Comparison of ENCODE assay signal across 11 cellular contexts in the genomic region with DNA sequence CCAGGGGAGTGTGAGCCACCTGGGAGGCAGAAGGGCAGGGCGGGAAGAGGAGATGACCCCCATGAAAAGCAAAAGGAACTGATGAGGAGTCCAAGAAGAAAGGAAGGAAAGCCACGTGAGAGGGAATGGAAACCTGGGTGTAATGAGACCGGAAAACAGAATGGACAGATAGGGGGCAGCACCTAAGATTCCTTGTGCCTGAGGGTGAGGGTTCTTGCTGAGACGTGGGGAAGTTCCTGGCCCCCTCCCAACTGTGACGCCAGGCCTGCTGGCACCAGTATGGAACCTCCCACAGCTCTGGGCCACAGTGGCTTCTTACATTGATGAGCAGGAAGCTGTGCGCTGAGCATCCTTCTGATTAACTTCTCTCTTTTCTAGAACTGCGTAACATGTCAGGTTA.
A peak's percentile ranks its signal among the peaks of the same experiment; 100 is the strongest.
DNase-seq lines count a peak whose midpoint lies in the region; ATAC-seq, FAIRE-seq and TF ChIP-seq lines count a peak whose summit lies in the region.
"Had no signal": no experiment of that assay in that cellular context is flagged by ENCODE, and none has a peak within 500 bp of the region (broad histone marks: within the 10 kb centered on the region; RNA-seq: fewer than 3 reads in every experiment).

No MANE protein-coding gene starts in this region.

- H3K27me3 ChIP-seq in Loucy (ENCODE audit: insufficient read depth, low read length, poor library complexity, severe bottlenecking): no peaks in the 10 kb centered on the region

- H3K4me3 ChIP-seq in Loucy (ENCODE audit: low read length, poor library complexity, severe bottlenecking): no peak overlapping the region
- H3K4me3 ChIP-seq: K562 had no signal

- H2AFZ ChIP-seq in Loucy (ENCODE audit: low read length): no peak overlapping the region

- no peak overlapping the region for H3K4me2 ChIP-seq in Loucy (ENCODE audit: low read depth, low read length, poor library complexity, severe bottlenecking)

- peaks cover 38% of the 10 kb centered on the region; the same call in 1 of the 2 replicates for H3K36me3 ChIP-seq in Loucy (ENCODE audit: insufficient read depth, low read length)

- no peak for ATAC-seq in HG02885 (IDR thresholded peaks at IDR 0.05; ENCODE audit: poor library complexity, unreplicated experiment)
- ATAC-seq: K562, Panc1 had no signal

- no peak for DNase-seq in D721Med (ENCODE audit: insufficient read length, low spot score)
- peak; percentile 30 for DNase-seq in middle frontal gyrus (ENCODE audit: extremely low spot score, low spot score)
- DNase-seq in SKM-1 (lab: John Stamatoyannopoulos, UW; ENCODE audit: unreplicated experiment): no peak
- no peak for DNase-seq in COR-L47 (lab: John Stamatoyannopoulos, UW)
- DNase-seq in stimulated activated CD8-positive, alpha-beta memory T cell treated with anti-CD3 and anti-CD28 coated beads, Interleukin-4, amount 100 ng/mL, for 48 hours: no peak

- H3K9ac ChIP-seq in Loucy (ENCODE audit: low read depth, low read length, poor library complexity, severe bottlenecking): no peak overlapping the region

- no peaks in the 10 kb centered on the region for H3F3A ChIP-seq in Loucy (ENCODE audit: low read depth)

- H3K4me1 ChIP-seq in Loucy (ENCODE audit: insufficient read depth, low read length, poor library complexity, severe bottlenecking): no peaks in the 10 kb centered on the region

- no peaks in the 10 kb centered on the region for H3K27me3 Mint-ChIP-seq in dendritic cell treated with granulocyte-macrophage colony-stimulating factor and Interleukin-4, amounts not matched to agents 40 ng/mL and 50 ng/mL, for 4 days

- H4K20me1 ChIP-seq in Loucy (ENCODE audit: insufficient read depth, low read length, poor library complexity, severe bottlenecking): no peaks in the 10 kb centered on the region

- H3K79me2 ChIP-seq in Loucy (ENCODE audit: insufficient read depth, low read length): 0 out of 2 replicates have a peak, but pooled peaks cover 6% of the 10 kb centered on the region

- no peak for FAIRE-seq in D721Med (lab: Jason Lieb, UNC)
- FAIRE-seq: K562 had no signal

- no peaks in the 10 kb centered on the region for H3K9me3 ChIP-seq in Loucy (ENCODE audit: insufficient read depth, low read depth, low read length)

- no peak overlapping the region for H3K4me3 Mint-ChIP-seq in dendritic cell treated with granulocyte-macrophage colony-stimulating factor and Interleukin-4, amounts not matched to agents 40 ng/mL and 50 ng/mL, for 4 days
- H3K4me3 Mint-ChIP-seq: nephron had no signal

- peaks cover 22% of the 10 kb centered on the region for H3K36me3 Mint-ChIP-seq in dendritic cell treated with granulocyte-macrophage colony-stimulating factor and Interleukin-4, amounts not matched to agents 40 ng/mL and 50 ng/mL, for 4 days (ENCODE audit: low read depth)

- TF ChIP-seq CTCF in D721Med (IDR thresholded peaks at IDR 0.05; ENCODE audit: insufficient read depth, missing control alignments) (peak; percentile 26), Loucy (conservative IDR thresholded peaks at IDR 0.05; ENCODE audit: low read length) (peak; percentile 40)

- peak overlapping the region; percentile 23 for H3K27ac Mint-ChIP-seq in dendritic cell treated with granulocyte-macrophage colony-stimulating factor and Interleukin-4, amounts not matched to agents 40 ng/mL and 50 ng/mL, for 4 days
- H3K27ac Mint-ChIP-seq: nephron had no signal

- intact Hi-C loops in dendritic cell treated with granulocyte-macrophage colony-stimulating factor and Interleukin-4, amounts not matched to agents 40 ng/mL and 50 ng/mL, for 4 days (cut with micrococcal nuclease): no loop called here

- peaks cover 19% of the 10 kb centered on the region for H3K4me1 Mint-ChIP-seq in dendritic cell treated with granulocyte-macrophage colony-stimulating factor and Interleukin-4, amounts not matched to agents 40 ng/mL and 50 ng/mL, for 4 days (ENCODE audit: low read depth)
- H3K4me1 Mint-ChIP-seq: nephron had no signal

- no peaks in the 10 kb centered on the region for H3K9me3 Mint-ChIP-seq in dendritic cell treated with granulocyte-macrophage colony-stimulating factor and Interleukin-4, amounts not matched to agents 40 ng/mL and 50 ng/mL, for 4 days
- H3K9me3 Mint-ChIP-seq: nephron had no signal

- no peaks in the 10 kb centered on the region for H3K9me2 ChIP-seq in Loucy (replicated peaks; ENCODE audit: low read depth, low read length)
